ENCODE assay signal across 21 cellular contexts in genomic region chr17:71850792-71851191, GRCh38.
DNase-seq lines count a peak whose midpoint lies in the region; ATAC-seq and TF ChIP-seq lines count a peak whose summit lies in the region.
"Had no signal": no experiment of that assay in that cellular context is flagged by ENCODE, and none has a peak within 500 bp of the region (broad histone marks: within the 10 kb centered on the region; RNA-seq: fewer than 3 reads in every experiment).

No MANE protein-coding gene starts in this region.

- no peak overlapping the region for H3K27ac ChIP-seq in tibial artery
- H3K27ac ChIP-seq: A549, sigmoid colon, upper lobe of right lung had no signal

- H3K36me3 ChIP-seq in tibial artery, result no peaks in the 10 kb centered on the region
- H3K36me3 ChIP-seq: sigmoid colon, upper lobe of right lung had no signal

- DNase-seq in NOMO-1 treated with dmso at 0.1 percent for 144 hours (lab: John Stamatoyannopoulos, UW; ENCODE audit: unreplicated experiment) (no peak), tibial artery (no peak)
- no peak for DNase-seq in stimulated activated CD4-positive, alpha-beta T cell treated with anti-CD3 and anti-CD28 coated beads, Interleukin-12 subunit alpha, Interleukin-12 subunit beta, amount 100 ng/mL, for 4 hours
- DNase-seq in central memory CD4-positive, alpha-beta T cell, result no peak
- DNase-seq: activated effector memory CD4-positive, alpha-beta T cell treated with Interleukin-2 at 50 U/mL for 16 hours; effector CD8-positive, alpha-beta T cell; foreskin melanocyte; HCEC 1CT; hippocampal formation; NCI-H1048; NCI-H1930; NCI-H226; NCI-H774; sigmoid colon; upper lobe of right lung had no signal

- intact Hi-C loops in tibial artery (cut with DNase I; ENCODE audit: low total_unique reads), result no loop called here

- H3K27me3 ChIP-seq in tibial artery, result no peaks in the 10 kb centered on the region
- H3K27me3 ChIP-seq: sigmoid colon, upper lobe of right lung had no signal

- H3K9me3 ChIP-seq in tibial artery, result no peaks in the 10 kb centered on the region
- H3K9me3 ChIP-seq: A549, sigmoid colon, upper lobe of right lung had no signal

- no peak overlapping the region for H3K4me3 ChIP-seq in tibial artery
- H3K4me3 ChIP-seq: A549, sigmoid colon, upper lobe of right lung had no signal

- peak; percentile 37 for ATAC-seq in GM18502 (IDR thresholded peaks at IDR 0.05; ENCODE audit: poor library complexity, unreplicated experiment)
- ATAC-seq in GM19043 (IDR thresholded peaks at IDR 0.05; ENCODE audit: low read depth, unreplicated experiment), result peak; percentile 38
- peak; percentile 43 for ATAC-seq in HG02885 (IDR thresholded peaks at IDR 0.05; ENCODE audit: poor library complexity, unreplicated experiment)
- ATAC-seq in HG03432 (IDR thresholded peaks at IDR 0.05; ENCODE audit: unreplicated experiment), result peak; percentile 65
- ATAC-seq: A549, upper lobe of right lung, WTC11 had no signal

- TF ChIP-seq CTCF in tibial artery (IDR thresholded peaks at IDR 0.05), result no peak

- no peaks in the 10 kb centered on the region for H3K4me1 ChIP-seq in tibial artery
- H3K4me1 ChIP-seq: A549, sigmoid colon, upper lobe of right lung had no signal
